In genomic region chr1:16321176-16321867, GRCh38 we compare ENCODE assay signal across 1 cellular context.
TF ChIP-seq lines count a peak whose summit lies in the region.

No MANE protein-coding gene starts in this region.

TF ChIP-seq in SK-N-SH, 30 proteins besides CTCF, POLR2A, EP300 and RAD21 (continued from another document):
- TF ChIP-seq ZBTB33 (IDR thresholded peaks at IDR 0.05; ENCODE audit: borderline replicate concordance, low read depth): no peak
- no peak for TF ChIP-seq SIN3A (IDR thresholded peaks at IDR 0.05; ENCODE audit: borderline replicate concordance, low read depth, low read length)
- no peak for TF ChIP-seq RFX5 (IDR thresholded peaks at IDR 0.05; ENCODE audit: low read length)
- TF ChIP-seq IRF3 (IDR thresholded peaks at IDR 0.05; ENCODE audit: low read depth, low read length): no peak
- no peak for TF ChIP-seq GATA2 (CRISPR knock-in tag; IDR thresholded peaks at IDR 0.05)
- TF ChIP-seq NRF1 (IDR thresholded peaks at IDR 0.05; ENCODE audit: low read depth, low read length): no peak
- TF ChIP-seq GABPA (IDR thresholded peaks at IDR 0.05; ENCODE audit: low read depth): no peak
- TF ChIP-seq FOSL2 (IDR thresholded peaks at IDR 0.05; ENCODE audit: borderline replicate concordance, low read depth): no peak
- TF ChIP-seq NFIC (IDR thresholded peaks at IDR 0.05; ENCODE audit: borderline replicate concordance): no peak
- no peak for TF ChIP-seq JUND (IDR thresholded peaks at IDR 0.05)
- TF ChIP-seq USF2 (IDR thresholded peaks at IDR 0.05; ENCODE audit: borderline replicate concordance, low read depth, low read length): no peak
- no peak for TF ChIP-seq TAF1 (IDR thresholded peaks at IDR 0.05; ENCODE audit: borderline replicate concordance, low read depth, low read length)
- no peak for TF ChIP-seq PBX3 (IDR thresholded peaks at IDR 0.05)
